ENCODE assay signal across 23 cellular contexts in genomic region chr6:157726892-157727628, GRCh38.
DNase-seq lines count a peak whose midpoint lies in the region; ATAC-seq and TF ChIP-seq lines count a peak whose summit lies in the region.
"Had no signal": no experiment of that assay in that cellular context is flagged by ENCODE, and none has a peak within 500 bp of the region (broad histone marks: within the 10 kb centered on the region; RNA-seq: fewer than 3 reads in every experiment).

No MANE protein-coding gene starts in this region.

- ATAC-seq in heart right ventricle: peak; percentile 69 to 87 (median 80)
- peak; percentile 21 for ATAC-seq in upper lobe of right lung
- no peak for ATAC-seq in GM21529 (IDR thresholded peaks at IDR 0.05; ENCODE audit: unreplicated experiment)
- ATAC-seq: activated CD4-positive, alpha-beta T cell treated with anti-CD3 and anti-CD28 coated beads for 36 hours; activated T-helper 17 cell treated with anti-CD3 and anti-CD28 coated beads, Interleukin-2, amount 50 U/mL, for 72 hours had no signal

- no peak overlapping the region for H3K4me3 ChIP-seq in heart right ventricle
- H3K4me3 ChIP-seq in parathyroid adenoma (ENCODE audit: low read depth, low read length): no peak overlapping the region
- no peak overlapping the region for H3K4me3 ChIP-seq in upper lobe of right lung

- peaks cover 3 to 27% (median 14%) of the 10 kb centered on the region in 9 donors for H3K4me1 ChIP-seq in heart right ventricle
- H3K4me1 ChIP-seq in parathyroid adenoma: no peaks in the 10 kb centered on the region
- H3K4me1 ChIP-seq in upper lobe of right lung: no peaks in the 10 kb centered on the region

- no peaks in the 10 kb centered on the region for H3K27me3 ChIP-seq in heart right ventricle
- no peaks in the 10 kb centered on the region for H3K27me3 ChIP-seq in parathyroid adenoma (ENCODE audit: control insufficient read depth, insufficient read depth, low read length)
- no peaks in the 10 kb centered on the region for H3K27me3 ChIP-seq in upper lobe of right lung
- H3K27me3 ChIP-seq: brain microvascular endothelial cell had no signal

- H3K9me3 ChIP-seq in heart right ventricle (peaks cover 0 to 30% (median 15%) of the 10 kb centered on the region in 11 donors), parathyroid adenoma (ENCODE audit: control insufficient read depth, low read length) (no peaks in the 10 kb centered on the region), upper lobe of right lung (no peaks in the 10 kb centered on the region)

- H3K36me3 ChIP-seq in heart right ventricle (no peaks in the 10 kb centered on the region), parathyroid adenoma (ENCODE audit: control insufficient read depth, insufficient read depth, low read length) (no peaks in the 10 kb centered on the region), upper lobe of right lung (no peaks in the 10 kb centered on the region)
- H3K36me3 ChIP-seq: brain microvascular endothelial cell had no signal

- H3K4me2 ChIP-seq in parathyroid adenoma (ENCODE audit: low read length): no peak overlapping the region
- H3K4me2 ChIP-seq: KMS-11 had no signal

- no peak overlapping the region for H3K9ac ChIP-seq in parathyroid adenoma
- H3K9ac ChIP-seq: KMS-11 had no signal

- WGBS in heart right ventricle, 2 donors: 40 to 61% methylated on average over 7 of the region's 7 CpGs

- peak overlapping the region in 9 of 10 donors; percentile 6 to 71 (median 46) for H3K27ac ChIP-seq in heart right ventricle
- H3K27ac ChIP-seq in parathyroid adenoma: peak overlapping the region; percentile 40
- no peak overlapping the region for H3K27ac ChIP-seq in upper lobe of right lung
- H3K27ac ChIP-seq: brain microvascular endothelial cell, KMS-11 had no signal

- H2AFZ ChIP-seq in parathyroid adenoma: no peak overlapping the region

- H3K79me2 ChIP-seq in parathyroid adenoma: no peaks in the 10 kb centered on the region

- intact Hi-C loops in heart right ventricle (cut with DNase I): no loop called here
- intact Hi-C loops in upper lobe of right lung (cut with DNase I): no loop called here

- no peak for TF ChIP-seq CTCF in heart right ventricle (IDR thresholded peaks at IDR 0.05)
- TF ChIP-seq CTCF in parathyroid adenoma (IDR thresholded peaks at IDR 0.05): no peak
- TF ChIP-seq CTCF in upper lobe of right lung (IDR thresholded peaks at IDR 0.05): no peak

- peak; percentile 59 for DNase-seq in dermis blood vessel endothelial cell
- DNase-seq in heart right ventricle: peak; percentile 63 to 70
- no peak for DNase-seq in upper lobe of right lung
- no peak for DNase-seq in stimulated activated CD4-positive, alpha-beta T cell treated with anti-CD3 and anti-CD28 coated beads, Interleukin-4, amount 100 ng/mL, for 4 hours
- no peak for DNase-seq in OCI-M2 (lab: John Stamatoyannopoulos, UW; ENCODE audit: unreplicated experiment)
- DNase-seq: activated CD4-positive, alpha-beta T cell treated with anti-CD3 and anti-CD28 coated beads for 36 hours; activated naive CD8-positive, alpha-beta T cell treated with anti-CD3 and anti-CD28 coated beads, Interleukin-2, amount 10 ng/mL, durations not matched to agents 7 days and 5 days; brain microvascular endothelial cell; CD8-positive, alpha-beta memory T cell; cortex of kidney; H9; MV-4-11; NCI-H187; NCI-H748 treated with DMSO at 0.1 percent for 48 hours; nephron progenitor cell; OCI-M1; posterior cingulate gyrus; SIG-M5; stimulated activated CD4-positive, alpha-beta T cell treated with anti-CD3 and anti-CD28 coated beads, Interleukin-12 subunit alpha, Interleukin-12 subunit beta, amount 100 ng/mL, for 4 hours had no signal

Comparison
In these comparisons a context has a peak if more than half of its experiments do, and no peak if none do; other contexts are left out.
1. DNase-seq: peak in dermis blood vessel endothelial cell (single experiment) and heart right ventricle (2 of 2); none in upper lobe of right lung (single experiment), stimulated activated CD4-positive, alpha-beta T cell treated with anti-CD3 and anti-CD28 coated beads, Interleukin-4, amount 100 ng/mL, for 4 hours (0 of 2) and OCI-M2 (single experiment).